In genomic region chr5:10310841-10311570, GRCh38 we compare ENCODE assay signal across 8 cellular contexts. TPM values are rescaled to one million over a fixed set of nuclear protein-coding genes. Genes with fewer than 3 reads are reported as not detected.
DNase-seq lines count a peak whose midpoint lies in the region; ATAC-seq, FAIRE-seq and TF ChIP-seq lines count a peak whose summit lies in the region.
"Not testable (repeated sequence)": the region's sequence is repeated elsewhere in the genome, so short reads cannot be mapped to it uniquely, and the experiment has no call there.

No MANE protein-coding gene starts in this region.

- H2AK5ac ChIP-seq in IMR-90 (ENCODE audit: low read depth, low read length): not testable (repeated sequence)

- H4K91ac ChIP-seq in IMR-90 (ENCODE audit: insufficient read depth, low read depth, low read length): not testable (repeated sequence)

- TF ChIP-seq RAD21 in A549 (conservative IDR thresholded peaks at IDR 0.05 in 1 of 2, IDR thresholded peaks at IDR 0.05 in 1 of 2); IMR-90 (IDR thresholded peaks at IDR 0.05; ENCODE audit: low read length): not testable (repeated sequence)

- not testable (repeated sequence) for H3K9me3 Mint-ChIP-seq in activated CD4-positive, alpha-beta T cell treated with anti-CD3 and anti-CD28 coated beads for 36 hours (ENCODE audit: low read depth)

- not testable (repeated sequence) for TF ChIP-seq CTCF in A549 (IDR thresholded peaks at IDR 0.05); IMR-90 (conservative IDR thresholded peaks at IDR 0.05; ENCODE audit: low read depth, low read length); colonic mucosa (IDR thresholded peaks at IDR 0.05)

- H3K27me3 Mint-ChIP-seq in activated CD4-positive, alpha-beta T cell treated with anti-CD3 and anti-CD28 coated beads for 36 hours: peaks cover 21% of the 10 kb centered on the region

- not testable (repeated sequence) for H4K5ac ChIP-seq in IMR-90 (ENCODE audit: low read depth, low read length)

- POLR2A ChIA-PET in A549 (lab: Yijun Ruan, JAX): interaction anchor here (1.9 kb wide), 1 partner anchor 42 kb away, joined by 10 read pairs; the partner anchor contains the start of gene MARCHF6
- POLR2A ChIA-PET in IMR-90 (lab: Charles Lee; ENCODE audit: unreplicated experiment); activated CD4-positive, alpha-beta T cell treated with anti-CD3 and anti-CD28 coated beads for 36 hours (lab: Charles Lee): not testable (repeated sequence)

- H3K4me3 ChIP-seq in A549; IMR-90 (ENCODE audit: insufficient read depth, low read depth, low read length); colonic mucosa: not testable (repeated sequence)

- H3K4me1 ChIP-seq in A549: peaks cover 23% of the 10 kb centered on the region
- H3K4me1 ChIP-seq in IMR-90 (ENCODE audit: control insufficient read depth, insufficient read depth, low read length); colonic mucosa: not testable (repeated sequence)

- H4K20me1 ChIP-seq in IMR-90 (ENCODE audit: insufficient read depth, low read length): not testable (repeated sequence)

- not testable (repeated sequence) for H2BK120ac ChIP-seq in IMR-90 (ENCODE audit: low read depth, low read length)

- BruUV-seq in IMR-90 (replicated peaks; lab: Mats Ljungman, UMichigan): not testable (repeated sequence)

- not testable (repeated sequence) for H2BK15ac ChIP-seq in IMR-90 (ENCODE audit: low read depth, low read length)

- H3K14ac ChIP-seq in IMR-90 (replicated peaks; ENCODE audit: low read depth, low read length): not testable (repeated sequence)

- H3K36me3 Mint-ChIP-seq in activated CD4-positive, alpha-beta T cell treated with anti-CD3 and anti-CD28 coated beads for 36 hours (ENCODE audit: low read depth): not testable (repeated sequence)

- peaks cover 18% of the 10 kb centered on the region for H3K4me1 Mint-ChIP-seq in activated CD4-positive, alpha-beta T cell treated with anti-CD3 and anti-CD28 coated beads for 36 hours

- not testable (repeated sequence) for H3K23ac ChIP-seq in IMR-90 (ENCODE audit: low read depth, low read length)

- not testable (repeated sequence) for H3K27me3 ChIP-seq in IMR-90 (ENCODE audit: control insufficient read depth, insufficient read depth, low read length); colonic mucosa

- not testable (repeated sequence) for H3K18ac ChIP-seq in IMR-90 (ENCODE audit: low read depth, low read length)

- H3K36me3 ChIP-seq in IMR-90 (ENCODE audit: control insufficient read depth, insufficient read depth, low read length); colonic mucosa: not testable (repeated sequence)

- not testable (repeated sequence) for TF ChIP-seq POLR2A in A549 (IDR thresholded peaks at IDR 0.05; ENCODE audit: low read length); IMR-90 (IDR thresholded peaks at IDR 0.05; ENCODE audit: low read depth, low read length)

- H2AK9ac ChIP-seq in IMR-90 (replicated peaks; ENCODE audit: low read depth, low read length, poor library complexity): not testable (repeated sequence)

- ATAC-seq in A549; IMR-90 (ENCODE audit: low read depth): not testable (repeated sequence)
- ATAC-seq in GM18873 (IDR thresholded peaks at IDR 0.05; ENCODE audit: low FRiP score, unreplicated experiment) (peak; percentile 63), GM21825 (IDR thresholded peaks at IDR 0.05; ENCODE audit: unreplicated experiment) (peak; percentile 72), HG03060 (IDR thresholded peaks at IDR 0.05; ENCODE audit: low read depth, unreplicated experiment) (peak; percentile 70)
- peak; percentile 76 for ATAC-seq in activated CD4-positive, alpha-beta T cell treated with anti-CD3 and anti-CD28 coated beads for 36 hours

- not testable (repeated sequence) for H2AFZ ChIP-seq in IMR-90 (replicated peaks; ENCODE audit: low read length, poor library complexity)

- not testable (repeated sequence) for H3K9me3 ChIP-seq in A549; IMR-90 (ENCODE audit: control insufficient read depth, insufficient read depth, low read length); colonic mucosa

- CTCF ChIA-PET in A549 (lab: Yijun Ruan, JAX) (interaction anchor here (3.0 kb wide), 1 partner anchor 27 kb away, joined by 11 read pairs; no protein-coding TSS in a partner anchor), IMR-90 (lab: Yijun Ruan, JAX) (interaction anchor here (1.1 kb wide), 1 partner anchor 19 kb away, joined by 3 read pairs; no protein-coding TSS in a partner anchor)
- CTCF ChIA-PET in activated CD4-positive, alpha-beta T cell treated with anti-CD3 and anti-CD28 coated beads for 36 hours (lab: Charles Lee): interaction anchor here (0.7 to 1.1 kb wide), 2 partner anchors 8 to 207 kb away, joined by 3 read pairs; no protein-coding TSS in a partner anchor

- H3K56ac ChIP-seq in IMR-90 (ENCODE audit: extremely low read depth, insufficient read depth, low read length): not testable (repeated sequence)

- not testable (repeated sequence) for TF ChIP-seq EP300 in A549 (IDR thresholded peaks at IDR 0.05)

- H3K27ac ChIP-seq in A549 (peak overlapping the region; percentile 42 to 73), colonic mucosa (peak overlapping the region; percentile 8)
- not testable (repeated sequence) for H3K27ac ChIP-seq in IMR-90 (ENCODE audit: insufficient read depth, low read length)

- DNase-seq in A549 (ENCODE audit: low read depth in 1 of 2, low spot score in 1 of 2); activated CD4-positive, alpha-beta T cell treated with anti-CD3 and anti-CD28 coated beads for 36 hours; colonic mucosa: not testable (repeated sequence)
- peak; percentile 41 for DNase-seq in IMR-90
- peak; percentile 54 for DNase-seq in renal cortical epithelial cell (ENCODE audit: low read depth)

- not testable (repeated sequence) for H2BK5ac ChIP-seq in IMR-90 (ENCODE audit: low read depth, low read length, poor library complexity, severe bottlenecking)

- 75% methylated on average over 8 of the region's 8 CpGs for WGBS in A549 (ENCODE audit: missing lambda C conversion rate)
- WGBS in IMR-90 (ENCODE audit: extremely low coverage in 2 of 2, insufficient read length in 1 of 2), 2 experiments: no CpG with 5 or more reads among the region's 8 CpGs

- not testable (repeated sequence) for H2BK20ac ChIP-seq in IMR-90 (ENCODE audit: low read depth, low read length)

- not testable (repeated sequence) for H3K4me3 Mint-ChIP-seq in activated CD4-positive, alpha-beta T cell treated with anti-CD3 and anti-CD28 coated beads for 36 hours

- not testable (repeated sequence) for H4K8ac ChIP-seq in IMR-90 (ENCODE audit: low read depth in 2 of 2, low read length in 2 of 2)

- in situ Hi-C loops in IMR-90 (cut with MboI; ENCODE audit: low sequenced_read_pairs): not testable (repeated sequence)

- peak overlapping the region; percentile 50 for H3K4me2 ChIP-seq in A549
- not testable (repeated sequence) for H3K4me2 ChIP-seq in IMR-90 (ENCODE audit: low read depth, low read length)

- H3K9ac ChIP-seq in IMR-90 (ENCODE audit: low read depth, low read length); colonic mucosa (ENCODE audit: low read depth in 2 of 2, low read length in 2 of 2): not testable (repeated sequence)

- intact Hi-C loops in IMR-90 (cut with micrococcal nuclease); activated CD4-positive, alpha-beta T cell treated with anti-CD3 and anti-CD28 coated beads for 36 hours (cut with DNase I, micrococcal nuclease); colonic mucosa (cut with DNase I): not testable (repeated sequence)

- H3K27ac Mint-ChIP-seq in activated CD4-positive, alpha-beta T cell treated with anti-CD3 and anti-CD28 coated beads for 36 hours: not testable (repeated sequence)

- FAIRE-seq in A549 (lab: Jason Lieb, UNC): not testable (repeated sequence)

- not testable (repeated sequence) for H3K79me1 ChIP-seq in IMR-90 (ENCODE audit: low read depth in 1 of 2, low read length in 2 of 2)

- not testable (repeated sequence) for H3K9me1 ChIP-seq in IMR-90 (ENCODE audit: insufficient read depth, low read length)

- dilution Hi-C loops in IMR-90 (cut with HindIII; ENCODE audit: low sequenced_read_pairs, unreplicated experiment): not testable (repeated sequence)

- H3K4ac ChIP-seq in IMR-90 (ENCODE audit: low read depth, low read length): not testable (repeated sequence)

RNA-seq across cellular contexts. Expression of gene CMBL, which starts 3.3 kb away (rescaled TPM):
- polyA plus RNA-seq in A549 (2011; rRNA removed): 23.5 and 23.6 TPM in 2 replicates
- 24.9 and 33.1 TPM in 2 replicates for polyA plus RNA-seq in A549 (2012; cell fraction: cytosol; rRNA removed)
- 21.0 and 22.2 TPM in 2 replicates for polyA plus RNA-seq in A549 (2012; cell fraction: nucleus; rRNA removed)
- polyA plus RNA-seq in A549 (2017; fragmentation: RNase III; extraction: RNeasy Plus Mini Kit Qiagen cat#74134 plus additional on column Dnase treatment): 32.6 to 35.7 TPM (median 33.8 TPM) in 3 replicates
- 20.4 and 21.6 TPM in 2 replicates for polyA minus RNA-seq in A549 (2011; rRNA and poly(A)+ RNA removed)
- 5.0 and 5.8 TPM in 2 replicates for total RNA-seq in IMR-90 (2012; rRNA removed)
- 25.9 and 26.3 TPM in 2 replicates for polyA plus RNA-seq in IMR-90 (2012; rRNA removed)
- 7.6 and 31.9 TPM in 2 replicates for polyA plus RNA-seq in IMR-90 (2012; cell fraction: cytosol; rRNA removed)
- polyA plus RNA-seq in IMR-90 (2012; cell fraction: nucleus; rRNA removed; ENCODE audit: low replicate concordance): 6.3 and 8.1 TPM in 2 replicates
- under 1 TPM; 0.46 to 0.66 TPM for total RNA-seq in activated CD4-positive, alpha-beta T cell treated with anti-CD3 and anti-CD28 coated beads for 36 hours
- total RNA-seq in colonic mucosa: 100 to 1,000 TPM; 123 to 186 TPM
- 7.6 and 28.6 TPM in 2 replicates for total RNA-seq in renal cortical epithelial cell

RNA-seq across cellular contexts. Expression of gene MARCHF6, which starts 42.5 kb away (rescaled TPM):
- 104 and 119 TPM in 2 replicates for polyA plus RNA-seq in A549 (2011; rRNA removed)
- 26.3 and 32.0 TPM in 2 replicates for polyA plus RNA-seq in A549 (2012; cell fraction: cytosol; rRNA removed)
- polyA plus RNA-seq in A549 (2012; cell fraction: nucleus; rRNA removed): 68.6 and 128 TPM in 2 replicates
- polyA plus RNA-seq in A549 (2017; fragmentation: RNase III; extraction: RNeasy Plus Mini Kit Qiagen cat#74134 plus additional on column Dnase treatment): 47.5 to 50.4 TPM (median 48.7 TPM) in 3 replicates
- polyA minus RNA-seq in A549 (2011; rRNA and poly(A)+ RNA removed): 263 and 267 TPM in 2 replicates
- total RNA-seq in IMR-90 (2012; rRNA removed): 55.2 and 71.4 TPM in 2 replicates
- 45.9 and 62.6 TPM in 2 replicates for polyA plus RNA-seq in IMR-90 (2012; rRNA removed)
- polyA plus RNA-seq in IMR-90 (2012; cell fraction: cytosol; rRNA removed): 13.2 and 14.4 TPM in 2 replicates
- polyA plus RNA-seq in IMR-90 (2012; cell fraction: nucleus; rRNA removed; ENCODE audit: low replicate concordance): 65.9 and 496 TPM in 2 replicates
- total RNA-seq in activated CD4-positive, alpha-beta T cell treated with anti-CD3 and anti-CD28 coated beads for 36 hours: 10 to 100 TPM; 67.3 to 92.2 TPM
- 100 to 1,000 TPM; 108 to 155 TPM for total RNA-seq in colonic mucosa
- 46.0 and 134 TPM in 2 replicates for total RNA-seq in renal cortical epithelial cell
